1 cellular context compared by ENCODE assay signal in genomic region chr17:21280081-21280518, GRCh38.
A peak's percentile ranks its signal among the peaks of the same experiment; 100 is the strongest.
TF ChIP-seq lines count a peak whose summit lies in the region.

No MANE protein-coding gene starts in this region.

TF ChIP-seq in HEK293, 187 proteins besides CTCF, POLR2A, EP300 and RAD21 (continued from another document):
- TF ChIP-seq TRIM28 (IDR thresholded peaks at IDR 0.05; ENCODE audit: borderline replicate concordance, low read length), result peak; percentile 67; the same call in 1 of the 2 replicates
- TF ChIP-seq KLF7 (tag by site-specific recombination; IDR thresholded peaks at IDR 0.05; ENCODE audit: borderline replicate concordance), result no peak
- peak; percentile 83 for TF ChIP-seq GLIS1 (tag by site-specific recombination; IDR thresholded peaks at IDR 0.05)
- no peak for TF ChIP-seq ZNF398 (tag by site-specific recombination; IDR thresholded peaks at IDR 0.05)
- TF ChIP-seq ZSCAN30 (tag by site-specific recombination; IDR thresholded peaks at IDR 0.05), result peak; percentile 34; the same call in 1 of the 2 replicates
- TF ChIP-seq PATZ1 (tag by site-specific recombination; IDR thresholded peaks at IDR 0.05), result peak; percentile 28; the same call in 1 of the 2 replicates
- TF ChIP-seq GLIS2 (tag by site-specific recombination; IDR thresholded peaks at IDR 0.05), result peak; percentile 78
- peak; percentile 41; the same call in 1 of the 2 replicates for TF ChIP-seq YY1 (tag by site-specific recombination; IDR thresholded peaks at IDR 0.05)
- peak; percentile 98 for TF ChIP-seq ZNF2 (tag by site-specific recombination; IDR thresholded peaks at IDR 0.05)
- peak; percentile 91 for TF ChIP-seq ZNF18 (tag by site-specific recombination; IDR thresholded peaks at IDR 0.05)
- TF ChIP-seq PRDM10 (tag by site-specific recombination; IDR thresholded peaks at IDR 0.05), result peak; percentile 71
- TF ChIP-seq ZNF596 (tag by site-specific recombination; IDR thresholded peaks at IDR 0.05), result 0 out of 2 replicates have a peak, but pooled peaks have one; percentile 22
- no peak for TF ChIP-seq ZNF513 (tag by site-specific recombination; IDR thresholded peaks at IDR 0.05)
- peak; percentile 61 for TF ChIP-seq ZNF335 (tag by site-specific recombination; conservative IDR thresholded peaks at IDR 0.05)
- peak; percentile 39; the same call in 1 of the 2 replicates for TF ChIP-seq HIC1 (tag by site-specific recombination; IDR thresholded peaks at IDR 0.05)
- TF ChIP-seq KLF17 (tag by site-specific recombination; IDR thresholded peaks at IDR 0.05), result peak; percentile 48; the same call in 1 of the 2 replicates
- TF ChIP-seq ZIC2 (tag by site-specific recombination; IDR thresholded peaks at IDR 0.05), result peak; percentile 82
- TF ChIP-seq ZNF600 (tag by site-specific recombination; IDR thresholded peaks at IDR 0.05), result no peak
- TF ChIP-seq SCRT2 (tag by site-specific recombination; IDR thresholded peaks at IDR 0.05), result 0 out of 2 replicates have a peak, but pooled peaks have one; percentile 50
- TF ChIP-seq ZFP69B (tag by site-specific recombination; IDR thresholded peaks at IDR 0.05), result peak; percentile 32; the same call in 1 of the 2 replicates
- TF ChIP-seq ZNF175 (tag by site-specific recombination; IDR thresholded peaks at IDR 0.05), result no peak
- no peak for TF ChIP-seq KLF9 (tag by site-specific recombination; IDR thresholded peaks at IDR 0.05; ENCODE audit: low read depth)
- TF ChIP-seq PRDM2 (tag by site-specific recombination; IDR thresholded peaks at IDR 0.05; ENCODE audit: borderline replicate concordance), result 0 out of 2 replicates have a peak, but pooled peaks have one; percentile 62
- TF ChIP-seq ZNF692 (tag by site-specific recombination; IDR thresholded peaks at IDR 0.05), result peak; percentile 49; the same call in 1 of the 2 replicates
